In the genomic region with DNA sequence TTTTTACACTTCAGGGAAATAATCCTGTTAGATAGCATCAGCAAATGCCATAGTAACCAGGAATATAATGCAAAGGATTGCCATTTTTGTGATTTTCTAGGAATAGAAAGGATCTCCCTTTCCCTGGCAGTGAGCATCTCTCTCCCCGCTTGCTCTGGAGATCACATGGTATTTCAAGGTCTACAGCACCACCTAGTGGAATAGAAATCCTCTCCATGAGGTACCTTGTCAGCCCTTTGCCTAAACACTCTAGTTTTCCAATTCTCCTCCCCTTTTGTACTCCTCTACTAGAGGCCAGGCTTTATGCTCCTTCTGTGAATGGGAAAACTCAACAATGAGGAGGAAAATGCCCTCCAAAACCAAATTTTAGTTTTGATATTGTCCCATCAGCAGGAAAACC, we compare ENCODE assay signal across 10 cellular contexts.
A peak's percentile ranks its signal among the peaks of the same experiment; 100 is the strongest.
DNase-seq lines count a peak whose midpoint lies in the region; ATAC-seq and TF ChIP-seq lines count a peak whose summit lies in the region.
"Had no signal": no experiment of that assay in that cellular context is flagged by ENCODE, and none has a peak within 500 bp of the region (broad histone marks: within the 10 kb centered on the region; RNA-seq: fewer than 3 reads in every experiment).

No MANE protein-coding gene starts in this region.

- H3K36me3 ChIP-seq in WERI-Rb-1 (peaks cover 13% of the 10 kb centered on the region), left lung (peaks cover 0 to 93% of the 10 kb centered on the region in 2 donors)

- H3K9me3 ChIP-seq in WERI-Rb-1 (ENCODE audit: severe bottlenecking) = peaks cover 25% of the 10 kb centered on the region
- peaks cover 10 to 97% of the 10 kb centered on the region in 2 donors for H3K9me3 ChIP-seq in left lung

- H3K4me3 ChIP-seq in WERI-Rb-1 (ENCODE audit: low read depth, low read length) (no peak overlapping the region), left lung (no peak overlapping the region)

- H3K36me3 Mint-ChIP-seq in naive thymus-derived CD8-positive, alpha-beta T cell = peaks cover 77 to 94% (median 89%) of the 10 kb centered on the region in 3 donors

- ATAC-seq in left lung = peak; percentile 81
- no peak for ATAC-seq in naive thymus-derived CD8-positive, alpha-beta T cell

- TF ChIP-seq CTCF in WERI-Rb-1 (IDR thresholded peaks at IDR 0.05; ENCODE audit: low read depth, low read length) (peak; percentile 56; the same call in 1 of the 2 replicates), left lung (IDR thresholded peaks at IDR 0.05) (peak in 1 of 2 donors; percentile 16)

- H3K27me3 Mint-ChIP-seq in naive thymus-derived CD8-positive, alpha-beta T cell = no peaks in the 10 kb centered on the region

- peaks cover 19 to 93% (median 60%) of the 10 kb centered on the region in 9 donors for H3K9me3 Mint-ChIP-seq in naive thymus-derived CD8-positive, alpha-beta T cell

- peak; percentile 46 for DNase-seq in DMS 273 (lab: John Stamatoyannopoulos, UW; ENCODE audit: unreplicated experiment)
- no peak for DNase-seq in DMS 273 treated with DMSO at 0.1 percent for 48 hours (lab: John Stamatoyannopoulos, UW)
- DNase-seq in HEK293T (ENCODE audit: extremely low spot score) = peak; percentile 42
- DNase-seq in WERI-Rb-1 = peak; percentile 22
- no peak for DNase-seq in left lung
- no peak for DNase-seq in naive thymus-derived CD8-positive, alpha-beta T cell
- no peak for DNase-seq in NCI-H524 treated with DMSO at 0.1 percent for 48 hours (lab: John Stamatoyannopoulos, UW)
- no peak for DNase-seq in ecto neural progenitor cell (ENCODE audit: low spot score)
- DNase-seq: head of caudate nucleus; stimulated activated CD4-positive, alpha-beta T cell treated with anti-CD3 and anti-CD28 coated beads, Interleukin-4, amount 100 ng/mL, for 4 hours had no signal

- no peak overlapping the region for H3K27ac Mint-ChIP-seq in naive thymus-derived CD8-positive, alpha-beta T cell

- no peaks in the 10 kb centered on the region for H3K27me3 ChIP-seq in WERI-Rb-1 (ENCODE audit: insufficient read depth, low read depth, severe bottlenecking)
- H3K27me3 ChIP-seq in left lung = no peaks in the 10 kb centered on the region

- intact Hi-C loops in left lung (cut with DNase I) = no loop called here

- POLR2A ChIA-PET in HEK293T (lab: Yijun Ruan, JAX) = no interaction called here
- POLR2A ChIA-PET in naive thymus-derived CD8-positive, alpha-beta T cell (lab: Charles Lee) = no interaction called here

- no peaks in the 10 kb centered on the region for H3K4me1 Mint-ChIP-seq in naive thymus-derived CD8-positive, alpha-beta T cell

- H3K4me1 ChIP-seq in left lung = no peaks in the 10 kb centered on the region

- no peak overlapping the region for H3K4me3 Mint-ChIP-seq in naive thymus-derived CD8-positive, alpha-beta T cell

- H3K27ac ChIP-seq in WERI-Rb-1 = no peak overlapping the region
- no peak overlapping the region for H3K27ac ChIP-seq in left lung

- CTCF ChIA-PET in HEK293T (lab: Yijun Ruan, JAX) = no interaction called here

TF ChIP-seq in HEK293T, 16 proteins besides CTCF, POLR2A, EP300 and RAD21:
- no peak for TF ChIP-seq ZNF384 (IDR thresholded peaks at IDR 0.05)
- TF ChIP-seq TARDBP (IDR thresholded peaks at IDR 0.05) = no peak
- no peak for TF ChIP-seq SUZ12 (IDR thresholded peaks at IDR 0.05)
- TF ChIP-seq HDGF (IDR thresholded peaks at IDR 0.05; ENCODE audit: borderline replicate concordance) = no peak
- TF ChIP-seq, protein P1, sequence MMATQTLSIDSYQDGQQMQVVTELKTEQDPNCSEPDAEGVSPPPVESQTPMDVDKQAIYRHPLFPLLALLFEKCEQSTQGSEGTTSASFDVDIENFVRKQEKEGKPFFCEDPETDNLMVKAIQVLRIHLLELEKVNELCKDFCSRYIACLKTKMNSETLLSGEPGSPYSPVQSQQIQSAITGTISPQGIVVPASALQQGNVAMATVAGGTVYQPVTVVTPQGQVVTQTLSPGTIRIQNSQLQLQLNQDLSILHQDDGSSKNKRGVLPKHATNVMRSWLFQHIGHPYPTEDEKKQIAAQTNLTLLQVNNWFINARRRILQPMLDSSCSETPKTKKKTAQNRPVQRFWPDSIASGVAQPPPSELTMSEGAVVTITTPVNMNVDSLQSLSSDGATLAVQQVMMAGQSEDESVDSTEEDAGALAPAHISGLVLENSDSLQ (IDR thresholded peaks at IDR 0.05) = no peak
- TF ChIP-seq FOXA1 (IDR thresholded peaks at IDR 0.05) = no peak
- no peak for TF ChIP-seq FOXM1 (IDR thresholded peaks at IDR 0.05; ENCODE audit: borderline replicate concordance)
- no peak for TF ChIP-seq L3MBTL2 (conservative IDR thresholded peaks at IDR 0.05)
- TF ChIP-seq NFRKB (IDR thresholded peaks at IDR 0.05) = no peak
- no peak for TF ChIP-seq SP1 (IDR thresholded peaks at IDR 0.05)
- no peak for TF ChIP-seq CTBP1 (IDR thresholded peaks at IDR 0.05; ENCODE audit: borderline replicate concordance)
- no peak for TF ChIP-seq FOXK2 (IDR thresholded peaks at IDR 0.05)
- TF ChIP-seq BHLHE40 (IDR thresholded peaks at IDR 0.05; ENCODE audit: borderline replicate concordance) = no peak
- no peak for TF ChIP-seq ARNT (IDR thresholded peaks at IDR 0.05)
- no peak for TF ChIP-seq ELF4 (IDR thresholded peaks at IDR 0.05)

Comparison
In these comparisons a context has a peak if more than half of its experiments do, and no peak if none do; other contexts are left out.
1. DNase-seq: peak in DMS 273 (single experiment), HEK293T (single experiment) and WERI-Rb-1 (single experiment); none in DMS 273 treated with DMSO at 0.1 percent for 48 hours (single experiment), left lung (0 of 2), naive thymus-derived CD8-positive, alpha-beta T cell (0 of 10), NCI-H524 treated with DMSO at 0.1 percent for 48 hours (single experiment) and ecto neural progenitor cell (single experiment).